Comparison of ENCODE assay signal across 8 cellular contexts in genomic region chr12:95072900-95073697, GRCh38. TPM values are rescaled to one million over a fixed set of nuclear protein-coding genes. Genes with fewer than 3 reads are reported as not detected.
DNase-seq lines count a peak whose midpoint lies in the region; ATAC-seq and TF ChIP-seq lines count a peak whose summit lies in the region.

Gene NR2C1, minus strand, starts transcription at chr12:95073618. Its CDS starts 6,234 bp downstream, at chr12:95067384.

- H3K36me3 ChIP-seq in kidney epithelial cell (ENCODE audit: control insufficient read depth, insufficient read depth, low read length): no peaks in the 10 kb centered on the region

- no peaks in the 10 kb centered on the region for H3K27me3 ChIP-seq in kidney epithelial cell (ENCODE audit: control insufficient read depth, insufficient read depth, low read length)

- ATAC-seq in GM19043 (IDR thresholded peaks at IDR 0.05; ENCODE audit: low read depth, unreplicated experiment) (peak; percentile 94), HG03378 (IDR thresholded peaks at IDR 0.05; ENCODE audit: unreplicated experiment) (peak; percentile 75)

- H3K27ac Mint-ChIP-seq in chondrocyte (ENCODE audit: unreplicated experiment): peak within 1 kb of the TSS; percentile 95

- H3K9me3 Mint-ChIP-seq in chondrocyte (ENCODE audit: low read depth): no peaks in the 10 kb centered on the region

- H3K4me3 ChIP-seq in kidney epithelial cell (ENCODE audit: low read depth, low read length): peak within 1 kb of the TSS; percentile 75

- no peak for TF ChIP-seq CTCF in AG09319 (IDR thresholded peaks at IDR 0.05; ENCODE audit: low read depth, low read length)
- TF ChIP-seq CTCF in chondrocyte (IDR thresholded peaks at IDR 0.05): no peak
- no peak for TF ChIP-seq CTCF in kidney epithelial cell (IDR thresholded peaks at IDR 0.05; ENCODE audit: insufficient read depth, low read length, poor library complexity, severe bottlenecking)

- no peaks in the 10 kb centered on the region for H3K27me3 Mint-ChIP-seq in chondrocyte (ENCODE audit: low read depth)

- peaks cover 22% of the 10 kb centered on the region for H3K4me1 Mint-ChIP-seq in chondrocyte (ENCODE audit: low read depth)

- H3K36me3 Mint-ChIP-seq in chondrocyte (ENCODE audit: low read depth): no peaks in the 10 kb centered on the region

- DNase-seq in AG09319 (ENCODE audit: extremely low read depth, low read depth): peak; percentile 83
- DNase-seq in NCI-H510A treated with DMSO at 0.1 percent for 48 hours (lab: John Stamatoyannopoulos, UW): peak; percentile 95
- peak; percentile 82 to 85 for DNase-seq in activated CD4-positive, alpha-beta T cell treated with anti-CD3 and anti-CD28 coated beads for 24 hours (ENCODE audit: low read depth in 2 of 2)
- peak; percentile 96 for DNase-seq in chondrocyte (ENCODE audit: low spot score)
- DNase-seq in kidney epithelial cell (ENCODE audit: low read depth): peak; percentile 58
- peak; percentile 88 to 89 for DNase-seq in stimulated activated CD4-positive, alpha-beta T cell treated with anti-CD3 and anti-CD28 coated beads, Interleukin-15, amount 100 ng/mL, for 48 hours (ENCODE audit: low read depth in 2 of 2)

- peak within 1 kb of the TSS; percentile 90 for H3K4me3 Mint-ChIP-seq in chondrocyte (ENCODE audit: unreplicated experiment)

RNA-seq across cellular contexts. Expression of gene NR2C1, which starts in this region (rescaled TPM):
- total RNA-seq in chondrocyte: 29.4 to 34.3 TPM (median 29.7 TPM) in 3 replicates
- 38.9 and 42.7 TPM in 2 replicates for total RNA-seq in kidney epithelial cell

Comparison
In these comparisons a context has a peak if more than half of its experiments do, and no peak if none do; other contexts are left out.
1. Peak in every context shown above with its lines: DNase-seq, ATAC-seq and H3K4me3 ChIP-seq.